Comparison of ENCODE assay signal across 31 cellular contexts in the genomic region with DNA sequence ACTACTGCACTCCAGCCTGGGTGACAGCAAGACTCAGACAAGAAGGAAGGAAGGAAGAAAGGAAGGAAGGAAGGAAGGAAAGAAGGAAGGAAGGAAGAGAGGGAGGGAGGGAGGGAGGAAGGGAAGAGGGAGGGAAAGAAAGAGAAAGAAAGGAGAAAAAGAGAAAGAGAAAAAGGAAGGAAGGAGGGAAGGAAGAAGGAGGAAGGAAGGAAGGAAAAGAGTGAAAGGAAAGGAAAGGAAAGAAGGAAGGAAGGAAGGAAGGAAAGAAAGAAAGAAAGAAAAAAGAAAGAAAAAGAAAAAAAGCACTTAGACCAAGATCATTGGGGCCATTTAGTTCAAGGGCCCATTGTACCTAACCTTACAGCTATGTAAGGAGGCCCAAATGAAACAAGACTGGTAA.
"Had no signal": no experiment of that assay in that cellular context is flagged by ENCODE, and none has a peak within 500 bp of the region (broad histone marks: within the 10 kb centered on the region; RNA-seq: fewer than 3 reads in every experiment).

No MANE protein-coding gene starts in this region.

- ATAC-seq: activated CD4-positive, CD25-positive, alpha-beta regulatory T cell treated with anti-CD3 and anti-CD28 coated beads, Interleukin-2, amount 50 U/mL, for 24 hours; activated CD8-positive, alpha-beta memory T cell treated with anti-CD3 and anti-CD28 coated beads, Interleukin-2, amount 10 ng/mL, durations not matched to agents 7 days and 5 days; activated CD8-positive, alpha-beta T cell treated with anti-CD3 and anti-CD28 coated beads, Interleukin-2, amount 10 ng/mL, durations not matched to agents 7 days and 5 days; activated naive CD4-positive, alpha-beta T cell treated with anti-CD3 and anti-CD28 coated beads, Interleukin-2, amount 50 U/mL, for 72 hours; gastroesophageal sphincter; heart right ventricle had no signal

- H3K27ac ChIP-seq: ascending aorta, breast epithelium, cardiac muscle cell, coronary artery, epithelial cell of prostate, esophagus squamous epithelium, gastroesophageal sphincter, heart right ventricle, VCaP had no signal

- H3K27me3 Mint-ChIP-seq: activated B cell treated with CpG ODN at 0.5 μM for 24 hours; activated CD4-positive, alpha-beta memory T cell treated with anti-CD3 and anti-CD28 coated beads for 36 hours; activated CD4-positive, alpha-beta T cell treated with anti-CD3 and anti-CD28 coated beads, Interleukin-2, amount 10 ng/mL, durations not matched to agents 24 days and 14 days; activated CD8-positive, alpha-beta memory T cell treated with anti-CD3 and anti-CD28 coated beads, Interleukin-2, amount 10 ng/mL, durations not matched to agents 7 days and 5 days; activated naive CD4-positive, alpha-beta T cell treated with anti-CD3 and anti-CD28 coated beads, Interleukin-2, amount 10 ng/mL, durations not matched to agents 7 days and 5 days; activated naive CD8-positive, alpha-beta T cell treated with anti-CD3 and anti-CD28 coated beads, Interleukin-2, amount 10 ng/mL, durations not matched to agents 7 days and 5 days; brain had no signal

- H3K4me3 ChIP-seq: ascending aorta, breast epithelium, cardiac muscle cell, coronary artery, dorsolateral prefrontal cortex, esophagus squamous epithelium, gastroesophageal sphincter, heart right ventricle had no signal

- H3K4me1 ChIP-seq: ascending aorta, breast epithelium had no signal

- H3K36me3 ChIP-seq: breast epithelium, cardiac muscle cell had no signal

- H3K9me3 Mint-ChIP-seq: activated CD4-positive, alpha-beta T cell treated with anti-CD3 and anti-CD28 coated beads, Interleukin-2, amount 10 ng/mL, durations not matched to agents 24 days and 14 days; activated naive CD8-positive, alpha-beta T cell treated with anti-CD3 and anti-CD28 coated beads, Interleukin-2, amount 10 ng/mL, durations not matched to agents 7 days and 5 days; activated T-helper 1 cell treated with anti-CD3 and anti-CD28 coated beads, Interleukin-12 subunit alpha, Interleukin-12 subunit beta, Interleukin-2, Interleukin-4 antibody, amounts not matched to agents 30 ng/mL and 10 ng/mL and 1 ng/mL, durations not matched to agents 14 hours and 24 hours and 36 hours; dendritic cell treated with granulocyte-macrophage colony-stimulating factor and Interleukin-4, amounts not matched to agents 40 ng/mL and 50 ng/mL, for 4 days had no signal

- FAIRE-seq: endothelial cell of umbilical vein had no signal

- DNase-seq: activated B cell treated with CpG ODN at 0.5 μM for 24 hours; activated CD4-positive, alpha-beta memory T cell treated with anti-CD3 and anti-CD28 coated beads for 36 hours; activated CD4-positive, alpha-beta T cell treated with anti-CD3 and anti-CD28 coated beads, Interleukin-2, amount 10 ng/mL, durations not matched to agents 24 days and 14 days; activated CD8-positive, alpha-beta memory T cell treated with anti-CD3 and anti-CD28 coated beads, Interleukin-2, amount 10 ng/mL, durations not matched to agents 7 days and 5 days; activated CD8-positive, alpha-beta memory T cell treated with anti-CD3 and anti-CD28 coated beads, Interleukin-2, amount 50 U/mL, for 4 hours; activated CD8-positive, alpha-beta T cell treated with anti-CD3 and anti-CD28 coated beads, Interleukin-2, amount 10 ng/mL, durations not matched to agents 7 days and 5 days; activated gamma-delta T cell; activated naive CD4-positive, alpha-beta T cell; activated naive CD4-positive, alpha-beta T cell treated with anti-CD3 and anti-CD28 coated beads, Interleukin-2, amount 10 ng/mL, durations not matched to agents 7 days and 5 days; activated naive CD8-positive, alpha-beta T cell treated with anti-CD3 and anti-CD28 coated beads, Interleukin-2, amount 10 ng/mL, durations not matched to agents 7 days and 5 days; activated T-cell treated with anti-CD3 and anti-CD28 coated beads, Interleukin-2, amount 50 U/mL, for 1 hour; activated T-cell treated with anti-CD3 and anti-CD28 coated beads, Interleukin-2, amount 50 U/mL, for 48 hours; central memory CD4-positive, alpha-beta T cell; dorsolateral prefrontal cortex; effector memory CD4-positive, alpha-beta T cell; esophagus squamous epithelium; foreskin melanocyte; heart right ventricle had no signal

- H3K27ac Mint-ChIP-seq: activated B cell treated with CpG ODN at 0.5 μM for 24 hours; activated CD4-positive, alpha-beta memory T cell treated with anti-CD3 and anti-CD28 coated beads for 36 hours; activated CD4-positive, alpha-beta T cell treated with anti-CD3 and anti-CD28 coated beads, Interleukin-2, amount 10 ng/mL, durations not matched to agents 24 days and 14 days; activated CD8-positive, alpha-beta memory T cell treated with anti-CD3 and anti-CD28 coated beads, Interleukin-2, amount 10 ng/mL, durations not matched to agents 7 days and 5 days; activated CD8-positive, alpha-beta T cell treated with anti-CD3 and anti-CD28 coated beads, Interleukin-2, amount 10 ng/mL, durations not matched to agents 7 days and 5 days; activated naive CD4-positive, alpha-beta T cell treated with anti-CD3 and anti-CD28 coated beads, Interleukin-2, amount 10 ng/mL, durations not matched to agents 7 days and 5 days; activated naive CD8-positive, alpha-beta T cell treated with anti-CD3 and anti-CD28 coated beads, Interleukin-2, amount 10 ng/mL, durations not matched to agents 7 days and 5 days; activated T-helper 1 cell treated with anti-CD3 and anti-CD28 coated beads, Interleukin-12 subunit alpha, Interleukin-12 subunit beta, Interleukin-2, Interleukin-4 antibody, amounts not matched to agents 30 ng/mL and 10 ng/mL and 1 ng/mL, durations not matched to agents 14 hours and 24 hours and 36 hours; dendritic cell treated with granulocyte-macrophage colony-stimulating factor and Interleukin-4, amounts not matched to agents 40 ng/mL and 50 ng/mL, for 4 days had no signal

- H3K9me3 ChIP-seq: ascending aorta, breast epithelium, gastroesophageal sphincter had no signal

- H3K27me3 ChIP-seq: ascending aorta, breast epithelium, cardiac muscle cell, dorsolateral prefrontal cortex, esophagus squamous epithelium, gastroesophageal sphincter, heart right ventricle had no signal

- H3K4me1 Mint-ChIP-seq: activated B cell treated with CpG ODN at 0.5 μM for 24 hours had no signal

- H3K4me3 Mint-ChIP-seq: activated B cell treated with CpG ODN at 0.5 μM for 24 hours; activated CD4-positive, alpha-beta memory T cell treated with anti-CD3 and anti-CD28 coated beads for 36 hours; activated CD4-positive, alpha-beta T cell treated with anti-CD3 and anti-CD28 coated beads, Interleukin-2, amount 10 ng/mL, durations not matched to agents 24 days and 14 days; activated CD8-positive, alpha-beta memory T cell treated with anti-CD3 and anti-CD28 coated beads, Interleukin-2, amount 10 ng/mL, durations not matched to agents 7 days and 5 days; activated CD8-positive, alpha-beta T cell treated with anti-CD3 and anti-CD28 coated beads, Interleukin-2, amount 10 ng/mL, durations not matched to agents 7 days and 5 days; activated naive CD4-positive, alpha-beta T cell treated with anti-CD3 and anti-CD28 coated beads, Interleukin-2, amount 10 ng/mL, durations not matched to agents 7 days and 5 days; activated naive CD8-positive, alpha-beta T cell treated with anti-CD3 and anti-CD28 coated beads, Interleukin-2, amount 10 ng/mL, durations not matched to agents 7 days and 5 days; activated T-helper 1 cell treated with anti-CD3 and anti-CD28 coated beads, Interleukin-12 subunit alpha, Interleukin-12 subunit beta, Interleukin-2, Interleukin-4 antibody, amounts not matched to agents 30 ng/mL and 10 ng/mL and 1 ng/mL, durations not matched to agents 14 hours and 24 hours and 36 hours; brain; dendritic cell treated with granulocyte-macrophage colony-stimulating factor and Interleukin-4, amounts not matched to agents 40 ng/mL and 50 ng/mL, for 4 days had no signal
